In the genomic region with DNA sequence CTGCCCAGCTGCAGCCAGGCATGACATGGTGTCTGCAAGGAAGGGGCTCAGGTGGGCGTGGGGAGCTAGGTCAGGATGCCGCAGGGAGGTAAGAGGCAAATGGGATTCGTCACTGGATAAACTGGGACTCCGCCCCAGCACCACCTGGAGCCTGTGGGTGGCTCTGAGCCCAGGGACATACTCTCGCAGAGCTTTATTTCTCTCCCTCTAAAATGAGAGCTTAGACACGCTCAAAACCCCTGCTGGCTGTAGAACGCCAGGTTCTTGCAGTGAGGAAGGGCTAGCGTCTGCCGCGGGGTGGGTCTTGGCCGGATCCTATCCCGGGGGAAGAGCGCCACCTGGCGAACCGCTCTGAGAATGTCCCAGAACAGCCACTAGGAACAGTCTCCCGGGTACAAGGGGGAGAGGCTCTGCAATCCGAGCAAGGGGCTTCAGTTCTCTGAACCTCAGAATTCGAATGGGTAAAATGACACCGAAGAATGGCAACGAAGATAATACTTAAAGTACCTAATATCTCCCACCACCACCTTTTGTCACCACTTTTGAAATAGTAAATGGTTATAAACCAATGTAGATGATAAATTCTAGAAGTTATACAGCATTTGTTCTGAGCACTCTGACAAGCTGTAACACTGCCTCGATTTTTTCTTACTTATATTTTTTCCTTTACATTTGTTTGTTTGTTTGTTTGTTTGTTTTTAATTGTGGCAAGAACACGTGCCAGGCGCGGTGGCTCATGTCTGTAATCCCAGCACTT, we compare ENCODE assay signal across 8 cellular contexts. TPM values are rescaled to one million over a fixed set of nuclear protein-coding genes. Genes with fewer than 3 reads are reported as not detected.
DNase-seq lines count a peak whose midpoint lies in the region; ATAC-seq and TF ChIP-seq lines count a peak whose summit lies in the region.

No MANE protein-coding gene starts in this region.

- peak; percentile 70 for TF ChIP-seq CTCF in BE2C (IDR thresholded peaks at IDR 0.05; ENCODE audit: low read depth, low read length)

- H3K4me3 ChIP-seq in BE2C (ENCODE audit: low read depth, low read length), result no peak overlapping the region

- H3K27me3 ChIP-seq in BE2C, result no peaks in the 10 kb centered on the region

- no peaks in the 10 kb centered on the region for H3K36me3 ChIP-seq in BE2C

- ATAC-seq in HG03571 (IDR thresholded peaks at IDR 0.05; ENCODE audit: unreplicated experiment), result peak; percentile 87

- H3K9me3 ChIP-seq in BE2C, result no peaks in the 10 kb centered on the region

- DNase-seq in BE2C, result peak; percentile 77
- DNase-seq in GM19240 (ENCODE audit: insufficient read length, low spot score), result peak; percentile 57
- peak; percentile 68 for DNase-seq in NOMO-1 treated with DMSO at 0.1 percent for 48 hours (lab: John Stamatoyannopoulos, UW; ENCODE audit: unreplicated experiment)
- DNase-seq in activated CD8-positive, alpha-beta memory T cell treated with anti-CD3 and anti-CD28 coated beads, Interleukin-2, amount 50 U/mL, for 48 hours, result peak; percentile 91
- peak; percentile 78 for DNase-seq in epidermal melanocyte (ENCODE audit: insufficient read length, low spot score)
- peak; percentile 89 for DNase-seq in midbrain (lab: John Stamatoyannopoulos, UW)
- peak; percentile 42 to 47 for DNase-seq in stimulated activated CD8-positive, alpha-beta memory T cell treated with anti-CD3 and anti-CD28 coated beads, Interleukin-15, amount 100 ng/mL, for 48 hours (ENCODE audit: low read depth in 2 of 2)

- no peaks in the 10 kb centered on the region for H3K4me1 ChIP-seq in BE2C

RNA-seq across cellular contexts. Expression of a gene that starts 53.2 kb away (rescaled TPM):
- 5.0 TPM for polyA plus RNA-seq in BE2C (2012; ENCODE audit: insufficient read depth, insufficient read length, low read depth)
